11 cellular contexts compared by ENCODE assay signal in genomic region chr18:2921778-2922177, GRCh38.
"Had no signal": no experiment of that assay in that cellular context is flagged by ENCODE, and none has a peak within 500 bp of the region (broad histone marks: within the 10 kb centered on the region; RNA-seq: fewer than 3 reads in every experiment).

No MANE protein-coding gene starts in this region.

- ATAC-seq: esophagus mucosa, natural killer cell, SK-N-SH treated with all-trans-retinoic acid at 6 μM for 48 hours had no signal

- H3K4me3 ChIP-seq: left ventricle myocardium inferior, sigmoid colon, spleen had no signal

- H3K27me3 ChIP-seq: sigmoid colon, spleen had no signal

- H3K27ac ChIP-seq: left ventricle myocardium inferior, sigmoid colon, spleen had no signal

- H3K27me3 Mint-ChIP-seq: activated CD4-positive, alpha-beta memory T cell treated with anti-CD3 and anti-CD28 coated beads, Interleukin-2, amount 10 ng/mL, durations not matched to agents 7 days and 5 days had no signal

- H3K27ac Mint-ChIP-seq: activated CD4-positive, alpha-beta memory T cell treated with anti-CD3 and anti-CD28 coated beads, Interleukin-2, amount 10 ng/mL, durations not matched to agents 7 days and 5 days had no signal

- DNase-seq: activated CD4-positive, alpha-beta memory T cell treated with anti-CD3 and anti-CD28 coated beads, Interleukin-2, amount 10 ng/mL, durations not matched to agents 7 days and 5 days; activated naive CD4-positive, alpha-beta T cell treated with Interleukin-2 at 50 U/mL for 16 hours; left ventricle myocardium inferior; mesendoderm; natural killer cell; nucleus accumbens; sigmoid colon; spleen; T-helper 1 cell had no signal

- H3K9me3 Mint-ChIP-seq: activated CD4-positive, alpha-beta memory T cell treated with anti-CD3 and anti-CD28 coated beads, Interleukin-2, amount 10 ng/mL, durations not matched to agents 7 days and 5 days; natural killer cell had no signal

- H3K4me3 Mint-ChIP-seq: activated CD4-positive, alpha-beta memory T cell treated with anti-CD3 and anti-CD28 coated beads, Interleukin-2, amount 10 ng/mL, durations not matched to agents 7 days and 5 days; natural killer cell had no signal
